8 cellular contexts compared by ENCODE assay signal in the genomic region with DNA sequence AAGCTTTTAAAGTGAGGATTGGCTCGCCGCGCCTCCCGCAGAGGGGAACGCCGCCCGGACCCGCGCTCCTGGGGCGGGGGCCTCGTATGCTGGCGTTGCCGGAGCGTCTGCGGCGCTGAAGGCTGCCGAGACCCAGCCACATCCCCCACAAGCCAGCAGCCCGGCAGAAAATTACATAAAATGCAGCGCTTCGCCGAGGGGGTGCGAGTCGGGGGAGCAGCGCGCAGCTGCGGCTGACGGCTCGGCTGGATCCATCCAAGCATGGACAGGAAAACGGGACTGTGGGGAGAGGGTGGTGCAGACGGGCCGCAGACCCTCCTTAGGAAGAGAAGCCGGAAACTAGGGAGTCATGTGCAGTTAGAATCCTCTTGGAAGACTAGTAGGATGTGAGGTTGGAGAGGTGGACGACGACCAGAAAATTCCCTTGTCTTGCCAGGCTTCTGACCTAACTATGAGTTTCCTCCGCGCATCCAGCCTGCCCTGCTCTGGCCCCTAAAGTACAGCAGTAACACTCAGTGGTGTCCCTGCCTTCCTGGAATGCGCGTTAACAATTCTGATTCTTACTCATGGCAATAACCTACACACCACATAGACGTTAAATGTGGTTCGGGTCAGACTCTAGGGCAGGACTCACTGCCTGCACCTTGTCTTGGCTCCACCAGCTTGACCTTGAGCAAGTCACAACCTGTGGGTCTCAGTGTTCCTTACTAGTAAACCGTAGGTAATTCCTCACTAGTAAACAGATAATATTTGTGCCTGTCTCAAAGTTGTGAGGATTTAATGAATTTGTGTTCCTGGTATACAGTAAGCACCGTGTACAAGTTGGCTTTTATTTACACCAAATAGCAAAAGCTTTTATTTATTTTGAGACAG. TPM values are rescaled to one million over a fixed set of nuclear protein-coding genes. Genes with fewer than 3 reads are reported as not detected.
DNase-seq lines count a peak whose midpoint lies in the region; ATAC-seq and TF ChIP-seq lines count a peak whose summit lies in the region.

No MANE protein-coding gene starts in this region.

- H3K4me1 Mint-ChIP-seq in naive thymus-derived CD4-positive, alpha-beta T cell = peaks cover 26 to 44% (median 40%) of the 10 kb centered on the region in 7 donors

- H3K4me2 ChIP-seq in PC-3 (ENCODE audit: low read length) (peak overlapping the region; percentile 86), fibroblast of lung (ENCODE audit: extremely low read depth, insufficient read depth, low read length) (peak overlapping the region; percentile 96)

- H3K9me3 Mint-ChIP-seq in naive thymus-derived CD4-positive, alpha-beta T cell = peaks cover 0 to 9% (median 0%) of the 10 kb centered on the region in 11 donors

- no peaks in the 10 kb centered on the region for H3F3A ChIP-seq in PC-3 (ENCODE audit: low read length, unreplicated experiment)

- H2AFZ ChIP-seq in PC-3 (ENCODE audit: low read length) = peak overlapping the region; percentile 89
- H2AFZ ChIP-seq in fibroblast of lung (ENCODE audit: low read length) = peak overlapping the region; percentile 80

- peak; percentile 66 for DNase-seq in AG20443 (ENCODE audit: low spot score)
- peak; percentile 62 for DNase-seq in PC-3
- DNase-seq in activated T-helper 1 cell treated with anti-CD3 and anti-CD28 coated beads, Interleukin-2, amount 50 U/mL, for 16 hours (ENCODE audit: low read depth in 1 of 2, low spot score in 1 of 2) = peak; percentile 11 to 16
- DNase-seq in fibroblast of lung (ENCODE audit: low read depth in 2 of 2) = peak; percentile 64 to 78
- peak in 7 of 9 donors; percentile 10 to 65 (median 43) for DNase-seq in naive thymus-derived CD4-positive, alpha-beta T cell
- peak in 39 of 49 donors; percentile 11 to 74 (median 50) for DNase-seq in substantia nigra (lab: John Stamatoyannopoulos, UW)

- H3K79me2 ChIP-seq in PC-3 (ENCODE audit: low read length) = peaks cover 40% of the 10 kb centered on the region
- H3K79me2 ChIP-seq in fibroblast of lung (ENCODE audit: control insufficient read depth, insufficient read depth, low read length) = peaks cover 10% of the 10 kb centered on the region

- no peaks in the 10 kb centered on the region for H3K9me2 ChIP-seq in PC-3 (replicated peaks; ENCODE audit: low read length)

- ATAC-seq in GM19328 (IDR thresholded peaks at IDR 0.05; ENCODE audit: unreplicated experiment) (peak; percentile 1), HG03565 (IDR thresholded peaks at IDR 0.05; ENCODE audit: unreplicated experiment) (peak; percentile 1), PC-3 (peak; percentile 25)
- ATAC-seq in naive thymus-derived CD4-positive, alpha-beta T cell = no peak

- peaks cover 10% of the 10 kb centered on the region; the same call in 1 of the 2 replicates for H4K20me1 ChIP-seq in PC-3 (ENCODE audit: low read length)
- no peaks in the 10 kb centered on the region for H4K20me1 ChIP-seq in fibroblast of lung (ENCODE audit: control insufficient read depth, extremely low read depth, insufficient read depth, low read length)

- H3K36me3 ChIP-seq in PC-3 (ENCODE audit: low read depth, low read length) (peaks cover 10% of the 10 kb centered on the region; the same call in 1 of the 2 replicates), fibroblast of lung (ENCODE audit: control insufficient read depth, insufficient read depth, low read length) (no peaks in the 10 kb centered on the region)
- peaks cover 0 to 14% (median 0%) of the 10 kb centered on the region in 3 experiments for H3K36me3 ChIP-seq in naive thymus-derived CD4-positive, alpha-beta T cell (ENCODE audit: control insufficient read depth in 2 of 3, insufficient read depth in 3 of 3, low read length in 3 of 3)

- H3K27ac Mint-ChIP-seq in naive thymus-derived CD4-positive, alpha-beta T cell = peak overlapping the region; percentile 83 to 98 (median 92)

- POLR2A ChIA-PET in PC-3 (lab: Charles Lee; ENCODE audit: unreplicated experiment) = interaction anchor here (0.7 kb wide), 1 partner anchor 19 kb away, joined by 4 read pairs; no protein-coding TSS in a partner anchor
- POLR2A ChIA-PET in naive thymus-derived CD4-positive, alpha-beta T cell (lab: Charles Lee) = interaction anchor here (0.6 to 8.8 kb wide), 12 partner anchors 10 to 131 kb away, joined by 3 to 139 read pairs (median 6); a partner anchor contains a TSS

- H3K4me3 ChIP-seq in PC-3 (ENCODE audit: low read length) = peak overlapping the region; percentile 77
- H3K4me3 ChIP-seq in fibroblast of lung (replicated peaks in 1 of 4; ENCODE audit: control extremely low read depth in 1 of 4, insufficient read depth in 1 of 4, low read depth in 3 of 4, low read length in 4 of 4) = peak overlapping the region; percentile 71 to 85 (median 74)
- peak overlapping the region; percentile 88 for H3K4me3 ChIP-seq in naive thymus-derived CD4-positive, alpha-beta T cell (ENCODE audit: low read length)

- H3K27me3 Mint-ChIP-seq in naive thymus-derived CD4-positive, alpha-beta T cell = no peaks in the 10 kb centered on the region

- H3K9ac ChIP-seq in PC-3 (ENCODE audit: low read length) (peak overlapping the region; percentile 94), fibroblast of lung (ENCODE audit: insufficient read depth, low read length) (peak overlapping the region; percentile 84)

- CTCF ChIA-PET in PC-3 (lab: Charles Lee) = no interaction called here
- CTCF ChIA-PET in naive thymus-derived CD4-positive, alpha-beta T cell (lab: Charles Lee) = interaction anchor here (0.6 to 1.3 kb wide), 3 partner anchors 34 to 504 kb away, joined by 3 to 6 read pairs (median 3); no protein-coding TSS in a partner anchor

- no peaks in the 10 kb centered on the region for H3K9me3 ChIP-seq in PC-3 (ENCODE audit: low read length)
- no peaks in the 10 kb centered on the region for H3K9me3 ChIP-seq in fibroblast of lung (ENCODE audit: control insufficient read depth, insufficient read depth, low read depth, low read length)
- H3K9me3 ChIP-seq in naive thymus-derived CD4-positive, alpha-beta T cell (ENCODE audit: control insufficient read depth in 2 of 3, low read length in 3 of 3) = no peaks in the 10 kb centered on the region

- H3K27ac ChIP-seq in PC-3 (ENCODE audit: low read length) (peak overlapping the region; percentile 71), fibroblast of lung (ENCODE audit: insufficient read depth, low read length) (peak overlapping the region; percentile 86), substantia nigra (ENCODE audit: low read depth, low read length, poor library complexity, severe bottlenecking) (peak overlapping the region; percentile 94)
- peak overlapping the region; percentile 92 for H3K27ac ChIP-seq in naive thymus-derived CD4-positive, alpha-beta T cell (ENCODE audit: low read depth, low read length)

- intact Hi-C loops in PC-3 (cut with micrococcal nuclease) = loop anchor here (2.0 to 10.0 kb wide), 2 partner anchors 74 to 130 kb away; a partner anchor contains a TSS
- intact Hi-C loops in naive thymus-derived CD4-positive, alpha-beta T cell (cut with micrococcal nuclease) = loop anchor here (5.0 to 10.0 kb wide), 4 partner anchors 52 to 1752 kb away; no protein-coding TSS in a partner anchor

- no peak for TF ChIP-seq CTCF in PC-3 (conservative IDR thresholded peaks at IDR 0.05; ENCODE audit: low read depth, low read length)
- TF ChIP-seq CTCF in fibroblast of lung (conservative IDR thresholded peaks at IDR 0.05 in 1 of 2, IDR thresholded peaks at IDR 0.05 in 1 of 2; ENCODE audit: low read depth in 1 of 2, low read length in 2 of 2) = no peak

- peaks cover 0 to 12% (median 4%) of the 10 kb centered on the region in 5 donors for H3K36me3 Mint-ChIP-seq in naive thymus-derived CD4-positive, alpha-beta T cell

- BruUV-seq in PC-3 (replicated peaks; lab: Mats Ljungman, UMichigan) = TSS peak; percentile 79

- peak overlapping the region; percentile 91 to 96 (median 94) for H3K4me3 Mint-ChIP-seq in naive thymus-derived CD4-positive, alpha-beta T cell

- H3K27me3 ChIP-seq in PC-3 (ENCODE audit: low read length) = no peaks in the 10 kb centered on the region
- no peaks in the 10 kb centered on the region for H3K27me3 ChIP-seq in fibroblast of lung (ENCODE audit: control insufficient read depth, insufficient read depth, low read length)
- H3K27me3 ChIP-seq in naive thymus-derived CD4-positive, alpha-beta T cell (ENCODE audit: control insufficient read depth in 2 of 2, insufficient read depth in 2 of 2, low read length in 2 of 2) = no peaks in the 10 kb centered on the region

- H3K4me1 ChIP-seq in PC-3 (ENCODE audit: insufficient read depth, low read length) = peaks cover 26% of the 10 kb centered on the region
- H3K4me1 ChIP-seq in fibroblast of lung (ENCODE audit: control insufficient read depth, extremely low read depth, insufficient read depth, low read length) = no peaks in the 10 kb centered on the region
- H3K4me1 ChIP-seq in naive thymus-derived CD4-positive, alpha-beta T cell (ENCODE audit: control insufficient read depth in 2 of 2, insufficient read depth in 2 of 2, low read length in 2 of 2) = peaks cover 11% of the 10 kb centered on the region in 2 donors

RNA-seq across cellular contexts. Expression of a gene that starts 1.0 kb away (rescaled TPM):
- total RNA-seq in PC-3 (2014; rRNA removed) (25.1 and 29.3 TPM in 2 replicates), fibroblast of lung (48.9 and 62.1 TPM in 2 replicates)
- 10.8 and 17.1 TPM in 2 replicates for polyA plus RNA-seq in fibroblast of lung
- 6.4 and 10.7 TPM in 2 replicates for polyA plus RNA-seq in fibroblast of lung (2012)
- polyA minus RNA-seq in fibroblast of lung (ENCODE audit: low replicate concordance) = 4.5 and 10.6 TPM in 2 replicates
- 100 to 1,000 TPM in 1 of 5 experiments, 10 to 100 TPM in 4; 41.1 to 108 (median 83.9) TPM for total RNA-seq in naive thymus-derived CD4-positive, alpha-beta T cell
- polyA plus RNA-seq in naive thymus-derived CD4-positive, alpha-beta T cell = 10 to 100 TPM; 27.4 to 46.3 TPM

RNA-seq across cellular contexts. Expression of a gene that starts 34.5 kb away (rescaled TPM):
- total RNA-seq in PC-3 (2014; rRNA removed) (335 and 338 TPM in 2 replicates), fibroblast of lung (171 and 179 TPM in 2 replicates)
- polyA plus RNA-seq in fibroblast of lung = 160 and 189 TPM in 2 replicates
- 229 and 291 TPM in 2 replicates for polyA plus RNA-seq in fibroblast of lung (2012)
- polyA minus RNA-seq in fibroblast of lung (ENCODE audit: low replicate concordance) = 3.1 and 8.2 TPM in 2 replicates
- 100 to 1,000 TPM; 198 to 310 (median 262) TPM for total RNA-seq in naive thymus-derived CD4-positive, alpha-beta T cell
- polyA plus RNA-seq in naive thymus-derived CD4-positive, alpha-beta T cell = 100 to 1,000 TPM; 198 to 286 TPM

Comparison
In these comparisons a context has a peak if more than half of its experiments do, and no peak if none do; other contexts are left out.
1. DNase-seq: peak in every context shown above with its lines; median percentile 71 in fibroblast of lung; 66 in AG20443; 62 in PC-3; 50 in substantia nigra; 43 in naive thymus-derived CD4-positive, alpha-beta T cell; 14 in activated T-helper 1 cell treated with anti-CD3 and anti-CD28 coated beads, Interleukin-2, amount 50 U/mL, for 16 hours.